12 cellular contexts compared by ENCODE assay signal in genomic region chr19:7391218-7391670, GRCh38. TPM values are rescaled to one million over a fixed set of nuclear protein-coding genes. Genes with fewer than 3 reads are reported as not detected.
A peak's percentile ranks its signal among the peaks of the same experiment; 100 is the strongest.
DNase-seq lines count a peak whose midpoint lies in the region; ATAC-seq, FAIRE-seq and TF ChIP-seq lines count a peak whose summit lies in the region.
"Had no signal": no experiment of that assay in that cellular context is flagged by ENCODE, and none has a peak within 500 bp of the region (broad histone marks: within the 10 kb centered on the region; RNA-seq: fewer than 3 reads in every experiment).

No MANE protein-coding gene starts in this region.

- no peaks in the 10 kb centered on the region for H3K27me3 ChIP-seq in smooth muscle cell (ENCODE audit: low read depth)
- H3K27me3 ChIP-seq: thyroid gland had no signal

- peaks cover 4% of the 10 kb centered on the region for H3K4me1 ChIP-seq in smooth muscle cell (ENCODE audit: low read depth)

- no peak for FAIRE-seq in RCC 7860 (lab: Jason Lieb, UNC)
- FAIRE-seq: A204.1 had no signal

- no peak overlapping the region for H2AFZ ChIP-seq in smooth muscle cell (ENCODE audit: low read depth)

- peak overlapping the region; percentile 44 for H3K9ac ChIP-seq in smooth muscle cell (ENCODE audit: low read depth)

- no peak for ATAC-seq in GM19467 (IDR thresholded peaks at IDR 0.05; ENCODE audit: unreplicated experiment)
- ATAC-seq in GM18511 (IDR thresholded peaks at IDR 0.05; ENCODE audit: unreplicated experiment) = no peak

- DNase-seq in NCI-H146 (lab: John Stamatoyannopoulos, UW) (peak; percentile 6), NCI-H146 treated with DMSO at 0.1 percent for 48 hours (lab: John Stamatoyannopoulos, UW; ENCODE audit: unreplicated experiment) (no peak), RCC 7860 (ENCODE audit: low spot score) (peak; percentile 72), fibroblast of mammary gland (ENCODE audit: low read depth) (peak; percentile 89), smooth muscle cell (lab: John Stamatoyannopoulos, UW; ENCODE audit: unreplicated experiment) (no peak), SW 1271 (lab: John Stamatoyannopoulos, UW) (no peak)
- DNase-seq: activated effector memory CD4-positive, alpha-beta T cell treated with anti-CD3 and anti-CD28 coated beads, Interleukin-2, amount 50 U/mL, for 16 hours; stimulated activated CD4-positive, alpha-beta T cell treated with anti-CD3 and anti-CD28 coated beads, Interleukin-2, amount 100 ng/mL, for 24 hours; thyroid gland had no signal

- peak overlapping the region; percentile 54 for H3K4me2 ChIP-seq in smooth muscle cell

- H3K4me3 ChIP-seq in fibroblast of mammary gland (ENCODE audit: control insufficient read depth, low read depth, low read length) (no peak overlapping the region), smooth muscle cell (no peak overlapping the region)
- H3K4me3 ChIP-seq: thyroid gland had no signal

- peaks cover 13% of the 10 kb centered on the region for H3K79me2 ChIP-seq in smooth muscle cell (ENCODE audit: low read depth)

- no peak for TF ChIP-seq CTCF in fibroblast of mammary gland (conservative IDR thresholded peaks at IDR 0.05; ENCODE audit: control insufficient read depth, insufficient read depth, low read depth, low read length)
- no peak for TF ChIP-seq CTCF in smooth muscle cell (IDR thresholded peaks at IDR 0.05; ENCODE audit: borderline replicate concordance, insufficient read depth, poor library complexity, severe bottlenecking)

- peak overlapping the region; percentile 88 for H3K27ac ChIP-seq in smooth muscle cell (ENCODE audit: low read depth)
- H3K27ac ChIP-seq: thyroid gland had no signal

- 42% methylated on average over 14 of the region's 14 CpGs for WGBS in smooth muscle cell (ENCODE audit: low lambda C conversion rate)

- no peaks in the 10 kb centered on the region for H3K9me3 ChIP-seq in smooth muscle cell (replicated peaks; ENCODE audit: low read depth)
- H3K9me3 ChIP-seq: thyroid gland had no signal

- H3K36me3 ChIP-seq in smooth muscle cell (ENCODE audit: low read depth) = no peaks in the 10 kb centered on the region
- H3K36me3 ChIP-seq: thyroid gland had no signal

- no peaks in the 10 kb centered on the region for H3F3A ChIP-seq in smooth muscle cell (ENCODE audit: low read depth)

- peaks cover 8% of the 10 kb centered on the region for H4K20me1 ChIP-seq in smooth muscle cell (ENCODE audit: low read depth)

RNA-seq across cellular contexts. Expression of gene ARHGEF18, which starts 42.5 kb away (rescaled TPM):
- 18.0 and 24.0 TPM in 2 replicates for total RNA-seq in smooth muscle cell
- 18.8 and 26.0 TPM in 2 replicates for polyA plus RNA-seq in smooth muscle cell

Comparison
In these comparisons a context has a peak if more than half of its experiments do, and no peak if none do; other contexts are left out.
1. DNase-seq: peak in NCI-H146 (single experiment), RCC 7860 (single experiment) and fibroblast of mammary gland (single experiment); none in NCI-H146 treated with DMSO at 0.1 percent for 48 hours (single experiment), smooth muscle cell (single experiment) and SW 1271 (0 of 2).